27 cellular contexts compared by ENCODE assay signal in genomic region chr3:45253316-45253715, GRCh38. TPM values are rescaled to one million over a fixed set of nuclear protein-coding genes. Genes with fewer than 3 reads are reported as not detected.
"Had no signal": no experiment of that assay in that cellular context is flagged by ENCODE, and none has a peak within 500 bp of the region (broad histone marks: within the 10 kb centered on the region; RNA-seq: fewer than 3 reads in every experiment).

No MANE protein-coding gene starts in this region.

- H3K9me3 Mint-ChIP-seq: activated CD4-positive, alpha-beta T cell treated with anti-CD3 and anti-CD28 coated beads, Interleukin-2, amount 10 ng/mL, durations not matched to agents 7 days and 5 days; activated CD8-positive, alpha-beta T cell treated with anti-CD3 and anti-CD28 coated beads for 36 hours; activated naive CD8-positive, alpha-beta T cell treated with anti-CD3 and anti-CD28 coated beads, Interleukin-2, amount 50 U/mL, for 24 hours; activated T-helper 1 cell treated with anti-CD3 and anti-CD28 coated beads, Interleukin-12 subunit alpha, Interleukin-12 subunit beta, Interleukin-2, Interleukin-4 antibody, amounts not matched to agents 30 ng/mL and 10 ng/mL and 1 ng/mL, durations not matched to agents 14 hours and 24 hours and 36 hours; natural killer cell had no signal

- H3K36me3 Mint-ChIP-seq: activated CD8-positive, alpha-beta memory T cell treated with anti-CD3 and anti-CD28 coated beads, Interleukin-2, amount 10 ng/mL, durations not matched to agents 7 days and 5 days; brain; natural killer cell had no signal

- H3K27me3 Mint-ChIP-seq: activated naive CD8-positive, alpha-beta T cell treated with anti-CD3 and anti-CD28 coated beads, Interleukin-2, amount 50 U/mL, for 24 hours had no signal

- H3K4me3 Mint-ChIP-seq: activated CD4-positive, alpha-beta T cell treated with anti-CD3 and anti-CD28 coated beads, Interleukin-2, amount 10 ng/mL, durations not matched to agents 7 days and 5 days; activated CD8-positive, alpha-beta memory T cell treated with anti-CD3 and anti-CD28 coated beads, Interleukin-2, amount 10 ng/mL, durations not matched to agents 7 days and 5 days; activated CD8-positive, alpha-beta T cell treated with anti-CD3 and anti-CD28 coated beads for 36 hours; activated naive CD8-positive, alpha-beta T cell treated with anti-CD3 and anti-CD28 coated beads, Interleukin-2, amount 50 U/mL, for 24 hours; activated T-helper 1 cell treated with anti-CD3 and anti-CD28 coated beads, Interleukin-12 subunit alpha, Interleukin-12 subunit beta, Interleukin-2, Interleukin-4 antibody, amounts not matched to agents 30 ng/mL and 10 ng/mL and 1 ng/mL, durations not matched to agents 14 hours and 24 hours and 36 hours; brain; natural killer cell had no signal

- H3K27ac Mint-ChIP-seq: activated CD4-positive, alpha-beta T cell treated with anti-CD3 and anti-CD28 coated beads, Interleukin-2, amount 10 ng/mL, durations not matched to agents 7 days and 5 days; activated CD8-positive, alpha-beta memory T cell treated with anti-CD3 and anti-CD28 coated beads, Interleukin-2, amount 10 ng/mL, durations not matched to agents 7 days and 5 days; activated CD8-positive, alpha-beta T cell treated with anti-CD3 and anti-CD28 coated beads for 36 hours; activated naive CD8-positive, alpha-beta T cell treated with anti-CD3 and anti-CD28 coated beads, Interleukin-2, amount 50 U/mL, for 24 hours; activated T-helper 1 cell treated with anti-CD3 and anti-CD28 coated beads, Interleukin-12 subunit alpha, Interleukin-12 subunit beta, Interleukin-2, Interleukin-4 antibody, amounts not matched to agents 30 ng/mL and 10 ng/mL and 1 ng/mL, durations not matched to agents 14 hours and 24 hours and 36 hours; brain; natural killer cell had no signal

- H3K4me1 Mint-ChIP-seq: activated CD4-positive, alpha-beta T cell treated with anti-CD3 and anti-CD28 coated beads, Interleukin-2, amount 10 ng/mL, durations not matched to agents 7 days and 5 days; activated CD8-positive, alpha-beta memory T cell treated with anti-CD3 and anti-CD28 coated beads, Interleukin-2, amount 10 ng/mL, durations not matched to agents 7 days and 5 days; activated naive CD8-positive, alpha-beta T cell treated with anti-CD3 and anti-CD28 coated beads, Interleukin-2, amount 50 U/mL, for 24 hours; brain; natural killer cell had no signal

- H3K36me3 ChIP-seq: lower lobe of right lung, neutrophil, upper lobe of left lung, WERI-Rb-1 had no signal

- H3K4me3 ChIP-seq: lower lobe of right lung, testis, upper lobe of left lung had no signal

- H3K27ac ChIP-seq: epithelial cell of prostate, foreskin keratinocyte, lower lobe of right lung, neutrophil, testis, upper lobe of left lung, WERI-Rb-1 had no signal

- DNase-seq: activated CD4-positive, alpha-beta T cell treated with anti-CD3 and anti-CD28 coated beads, Interleukin-2, amount 10 ng/mL, durations not matched to agents 7 days and 5 days; activated CD4-positive, CD25-positive, alpha-beta regulatory T cell treated with anti-CD3 and anti-CD28 coated beads, Interleukin-2, amount 50 U/mL, for 72 hours; activated CD8-positive, alpha-beta memory T cell treated with anti-CD3 and anti-CD28 coated beads, Interleukin-2, amount 10 ng/mL, durations not matched to agents 7 days and 5 days; activated CD8-positive, alpha-beta T cell treated with anti-CD3 and anti-CD28 coated beads for 36 hours; activated gamma-delta T cell; activated naive CD4-positive, alpha-beta T cell treated with anti-CD3 and anti-CD28 coated beads, Interleukin-2, amount 50 U/mL, for 16 hours; activated naive CD8-positive, alpha-beta T cell treated with anti-CD3 and anti-CD28 coated beads, Interleukin-2, amount 50 U/mL, for 24 hours; activated T-cell treated with anti-CD3 and anti-CD28 coated beads for 4 hours; anterior cingulate cortex; foreskin keratinocyte; kidney; lower lobe of right lung; natural killer cell; posterior cingulate gyrus; small intestine; stimulated activated naive CD4-positive, alpha-beta T cell; T-helper 1 cell; testis; upper lobe of left lung; WERI-Rb-1 had no signal

- H3K9me3 ChIP-seq: lower lobe of right lung, neutrophil, testis, upper lobe of left lung had no signal

- ATAC-seq: activated CD8-positive, alpha-beta memory T cell treated with anti-CD3 and anti-CD28 coated beads, Interleukin-2, amount 10 ng/mL, durations not matched to agents 7 days and 5 days; activated CD8-positive, alpha-beta T cell treated with anti-CD3 and anti-CD28 coated beads for 36 hours; activated naive CD8-positive, alpha-beta T cell treated with anti-CD3 and anti-CD28 coated beads, Interleukin-2, amount 50 U/mL, for 24 hours; foreskin keratinocyte; left lobe of liver; lower lobe of right lung; natural killer cell; sciatic nerve had no signal

- FAIRE-seq: kidney, small intestine, TTC549 had no signal

- H3K4me1 ChIP-seq: foreskin keratinocyte, lower lobe of right lung, testis, upper lobe of left lung had no signal

- H3K27me3 ChIP-seq: neutrophil, testis, upper lobe of left lung had no signal

RNA-seq across cellular contexts. Expression of gene TMEM158, which starts 27.2 kb away (rescaled TPM):
- total RNA-seq: activated CD8-positive, alpha-beta T cell treated with anti-CD3 and anti-CD28 coated beads for 36 hours had no signal
